Comparison of ENCODE assay signal across 8 cellular contexts in the genomic region with DNA sequence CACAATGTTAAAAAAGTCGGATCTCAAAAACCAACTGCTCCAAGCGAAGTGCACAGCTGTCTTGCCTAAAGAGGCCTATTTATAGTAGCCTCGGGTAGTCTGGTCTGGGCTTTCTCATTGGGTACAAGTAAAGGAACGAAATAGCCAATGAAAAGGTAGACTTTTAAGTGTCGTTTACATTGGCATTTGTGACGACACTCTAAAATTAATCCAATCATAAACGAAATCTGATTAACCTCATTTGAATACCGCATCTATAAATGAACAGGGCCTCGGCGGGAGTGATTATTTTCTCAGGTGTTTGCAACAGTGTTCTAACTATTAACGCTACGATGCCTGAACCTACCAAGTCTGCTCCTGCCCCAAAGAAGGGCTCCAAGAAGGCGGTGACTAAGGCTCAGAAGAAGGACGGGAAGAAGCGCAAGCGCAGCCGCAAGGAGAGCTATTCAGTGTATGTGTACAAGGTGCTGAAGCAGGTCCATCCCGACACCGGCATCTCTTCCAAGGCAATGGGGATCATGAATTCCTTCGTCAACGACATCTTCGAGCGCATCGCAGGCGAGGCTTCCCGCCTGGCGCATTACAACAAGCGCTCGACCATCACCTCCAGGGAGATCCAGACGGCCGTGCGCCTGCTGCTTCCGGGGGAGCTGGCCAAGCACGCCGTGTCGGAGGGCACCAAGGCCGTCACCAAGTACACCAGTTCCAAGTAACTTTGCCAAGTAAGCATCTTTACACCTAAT.
A peak's percentile ranks its signal among the peaks of the same experiment; 100 is the strongest.
DNase-seq lines count a peak whose midpoint lies in the region; ATAC-seq and TF ChIP-seq lines count a peak whose summit lies in the region.

No MANE protein-coding gene starts in this region.

- TF ChIP-seq CTCF in IMR-90 (conservative IDR thresholded peaks at IDR 0.05; ENCODE audit: low read depth, low read length), result no peak

- peak overlapping the region; percentile 99 for H3K9ac ChIP-seq in IMR-90 (ENCODE audit: low read depth, low read length)

- no peaks in the 10 kb centered on the region for H3K9me1 ChIP-seq in IMR-90 (ENCODE audit: insufficient read depth, low read length)

- peak overlapping the region; percentile 5; the same call in 1 of the 2 replicates for H3K14ac ChIP-seq in IMR-90 (replicated peaks; ENCODE audit: low read depth, low read length)

- peaks cover 22% of the 10 kb centered on the region for H3K36me3 Mint-ChIP-seq in activated T-cell treated with anti-CD3 and anti-CD28 coated beads, Interleukin-2, amount 50 U/mL, for 24 hours (ENCODE audit: low read depth)

- H3K4me1 ChIP-seq in IMR-90 (ENCODE audit: control insufficient read depth, insufficient read depth, low read length), result 0 out of 2 replicates have a peak, but pooled peaks cover 1% of the 10 kb centered on the region

- dilution Hi-C loops in IMR-90 (cut with HindIII; ENCODE audit: low sequenced_read_pairs, unreplicated experiment), result no loop called here

- peaks cover 14% of the 10 kb centered on the region for H4K20me1 ChIP-seq in IMR-90 (ENCODE audit: insufficient read depth, low read length)

- 0% methylated on average over 10 of the region's 37 CpGs; no CpG with 5 or more reads in 1 of the 2 experiments for WGBS in IMR-90 (ENCODE audit: extremely low coverage in 2 of 2, insufficient read length in 1 of 2), 2 experiments

- no peaks in the 10 kb centered on the region for H3K9me3 Mint-ChIP-seq in activated T-cell treated with anti-CD3 and anti-CD28 coated beads, Interleukin-2, amount 50 U/mL, for 24 hours

- H2BK120ac ChIP-seq in IMR-90 (ENCODE audit: low read depth, low read length), result no peak overlapping the region

- no peak overlapping the region for H2BK15ac ChIP-seq in IMR-90 (ENCODE audit: low read depth, low read length)

- no peak overlapping the region for H2AK9ac ChIP-seq in IMR-90 (replicated peaks; ENCODE audit: low read depth, low read length, poor library complexity)

- H3K27ac ChIP-seq in IMR-90 (ENCODE audit: insufficient read depth, low read length), result peak overlapping the region; percentile 53

- peaks cover 46% of the 10 kb centered on the region for H3K4me1 Mint-ChIP-seq in activated T-cell treated with anti-CD3 and anti-CD28 coated beads, Interleukin-2, amount 50 U/mL, for 24 hours (ENCODE audit: low read depth)

- H3K18ac ChIP-seq in IMR-90 (ENCODE audit: low read depth, low read length), result peak overlapping the region; percentile 5; the same call in 1 of the 2 replicates

- H3K23ac ChIP-seq in IMR-90 (ENCODE audit: low read depth, low read length), result peak overlapping the region; percentile 46; the same call in 1 of the 2 replicates

- H3K9me3 ChIP-seq in IMR-90 (ENCODE audit: control insufficient read depth, insufficient read depth, low read length), result no peaks in the 10 kb centered on the region

- H4K91ac ChIP-seq in IMR-90 (ENCODE audit: insufficient read depth, low read depth, low read length), result no peak overlapping the region

- peak overlapping the region; percentile 79 for H2BK5ac ChIP-seq in IMR-90 (ENCODE audit: low read depth, low read length, poor library complexity, severe bottlenecking)

- H3K79me1 ChIP-seq in IMR-90 (ENCODE audit: low read depth in 1 of 2, low read length in 2 of 2), result peaks cover 6 to 11% of the 10 kb centered on the region in 2 experiments; a peak in 3 of 4 replicates

- no peak overlapping the region for H2BK20ac ChIP-seq in IMR-90 (ENCODE audit: low read depth, low read length)

- TF ChIP-seq RAD21 in IMR-90 (IDR thresholded peaks at IDR 0.05; ENCODE audit: low read length), result no peak

- CTCF ChIA-PET in IMR-90 (lab: Yijun Ruan, JAX), result interaction anchor here (0.9 kb wide), 1 partner anchor 34 kb away, joined by 3 read pairs; a partner anchor contains a TSS

- peak overlapping the region; percentile 96 for H3K27ac Mint-ChIP-seq in activated T-cell treated with anti-CD3 and anti-CD28 coated beads, Interleukin-2, amount 50 U/mL, for 24 hours

- BruUV-seq in IMR-90 (replicated peaks; lab: Mats Ljungman, UMichigan), result TSS peak; percentile 95

- DNase-seq in DMS 273 (lab: John Stamatoyannopoulos, UW; ENCODE audit: unreplicated experiment) (peak; percentile 98), IMR-90 (peak; percentile 99), OCI-M1 (lab: John Stamatoyannopoulos, UW) (peak; percentile 99), erythroblast (lab: John Stamatoyannopoulos, UW) (peak; percentile 98 to 99), mucosa of gallbladder (ENCODE audit: low spot score) (peak; percentile 94)
- DNase-seq in activated T-cell treated with anti-CD3 and anti-CD28 coated beads, Interleukin-2, amount 50 U/mL, for 24 hours, result peak; percentile 85
- DNase-seq in stimulated activated CD8-positive, alpha-beta memory T cell treated with anti-CD3 and anti-CD28 coated beads, Interleukin-4, amount 100 ng/mL, for 4 hours (ENCODE audit: low read depth in 2 of 2, low spot score in 1 of 2), result peak; percentile 65 to 68

- no peaks in the 10 kb centered on the region for H3K27me3 Mint-ChIP-seq in activated T-cell treated with anti-CD3 and anti-CD28 coated beads, Interleukin-2, amount 50 U/mL, for 24 hours

- H3K27me3 ChIP-seq in IMR-90 (ENCODE audit: control insufficient read depth, insufficient read depth, low read length), result no peaks in the 10 kb centered on the region

- ATAC-seq in GM21528 (IDR thresholded peaks at IDR 0.05; ENCODE audit: low FRiP score, unreplicated experiment) (peak; percentile 69), IMR-90 (ENCODE audit: low read depth) (peak; percentile 72)

- peak overlapping the region; percentile 86 for H3K4me3 Mint-ChIP-seq in activated T-cell treated with anti-CD3 and anti-CD28 coated beads, Interleukin-2, amount 50 U/mL, for 24 hours

- no peaks in the 10 kb centered on the region for H3K36me3 ChIP-seq in IMR-90 (ENCODE audit: control insufficient read depth, insufficient read depth, low read length)

- in situ Hi-C loops in IMR-90 (cut with MboI; ENCODE audit: low sequenced_read_pairs), result no loop called here

- peak overlapping the region; percentile 35 for H3K4ac ChIP-seq in IMR-90 (ENCODE audit: low read depth, low read length)

- H4K8ac ChIP-seq in IMR-90 (ENCODE audit: low read depth in 2 of 2, low read length in 2 of 2), result no peak overlapping the region; a peak in 1 of 4 replicates

- peak overlapping the region; percentile 82 for H3K4me3 ChIP-seq in IMR-90 (ENCODE audit: insufficient read depth, low read depth, low read length)

- peak overlapping the region; percentile 78; the same call in 1 of the 2 replicates for H3K56ac ChIP-seq in IMR-90 (ENCODE audit: extremely low read depth, insufficient read depth, low read length)

- intact Hi-C loops in IMR-90 (cut with micrococcal nuclease), result loop anchor here (1.0 to 2.0 kb wide), 3 partner anchors 34 to 55 kb away; a partner anchor contains a TSS

- peak overlapping the region; percentile 3; the same call in 1 of the 2 replicates for H2AK5ac ChIP-seq in IMR-90 (ENCODE audit: low read depth, low read length)

- H4K5ac ChIP-seq in IMR-90 (ENCODE audit: low read depth, low read length), result no peak overlapping the region; the same call in 1 of the 2 replicates

- TF ChIP-seq POLR2A in IMR-90 (IDR thresholded peaks at IDR 0.05; ENCODE audit: low read depth, low read length) (peak; percentile 93), erythroblast (IDR thresholded peaks at IDR 0.05; ENCODE audit: low read length) (peak; percentile 95)

- peak overlapping the region; percentile 91 for H3K4me2 ChIP-seq in IMR-90 (ENCODE audit: low read depth, low read length)

- POLR2A ChIA-PET in IMR-90 (lab: Charles Lee; ENCODE audit: unreplicated experiment), result interaction anchor here (0.6 to 6.2 kb wide), 12 partner anchors 15 to 1674 kb away, joined by 3 to 95 read pairs (median 4); a partner anchor contains a TSS

- H2AFZ ChIP-seq in IMR-90 (replicated peaks; ENCODE audit: low read length, poor library complexity), result peak overlapping the region; percentile 7

TF ChIP-seq in IMR-90, 13 proteins besides CTCF, POLR2A, EP300 and RAD21:
- no peak for TF ChIP-seq FOS (IDR thresholded peaks at IDR 0.05; ENCODE audit: low read depth, low read length)
- TF ChIP-seq, protein P1, sequence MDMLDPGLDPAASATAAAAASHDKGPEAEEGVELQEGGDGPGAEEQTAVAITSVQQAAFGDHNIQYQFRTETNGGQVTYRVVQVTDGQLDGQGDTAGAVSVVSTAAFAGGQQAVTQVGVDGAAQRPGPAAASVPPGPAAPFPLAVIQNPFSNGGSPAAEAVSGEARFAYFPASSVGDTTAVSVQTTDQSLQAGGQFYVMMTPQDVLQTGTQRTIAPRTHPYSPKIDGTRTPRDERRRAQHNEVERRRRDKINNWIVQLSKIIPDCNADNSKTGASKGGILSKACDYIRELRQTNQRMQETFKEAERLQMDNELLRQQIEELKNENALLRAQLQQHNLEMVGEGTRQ (IDR thresholded peaks at IDR 0.05; ENCODE audit: low read depth, low read length), result no peak
- peak; percentile 18; the same call in 1 of the 2 replicates for TF ChIP-seq MAZ (IDR thresholded peaks at IDR 0.05; ENCODE audit: borderline replicate concordance, low read depth, low read length)
- TF ChIP-seq SMC3 (IDR thresholded peaks at IDR 0.05; ENCODE audit: low read depth, low read length), result no peak
- 0 out of 2 replicates have a peak, but pooled peaks have one; percentile 45 for TF ChIP-seq MXI1 (IDR thresholded peaks at IDR 0.05; ENCODE audit: borderline replicate concordance, low read depth, low read length)
- no peak for TF ChIP-seq CEBPB (IDR thresholded peaks at IDR 0.05; ENCODE audit: low read depth, low read length)
TF ChIP-seq in IMR-90: peak in this region for 2.

Comparison
In these comparisons a context has a peak if more than half of its experiments do, and no peak if none do; other contexts are left out.
1. Peak in every context shown above with its lines: DNase-seq, ATAC-seq, H3K4me3 ChIP-seq and H3K27ac ChIP-seq.